Comparison of ENCODE assay signal across 8 cellular contexts in the genomic region with DNA sequence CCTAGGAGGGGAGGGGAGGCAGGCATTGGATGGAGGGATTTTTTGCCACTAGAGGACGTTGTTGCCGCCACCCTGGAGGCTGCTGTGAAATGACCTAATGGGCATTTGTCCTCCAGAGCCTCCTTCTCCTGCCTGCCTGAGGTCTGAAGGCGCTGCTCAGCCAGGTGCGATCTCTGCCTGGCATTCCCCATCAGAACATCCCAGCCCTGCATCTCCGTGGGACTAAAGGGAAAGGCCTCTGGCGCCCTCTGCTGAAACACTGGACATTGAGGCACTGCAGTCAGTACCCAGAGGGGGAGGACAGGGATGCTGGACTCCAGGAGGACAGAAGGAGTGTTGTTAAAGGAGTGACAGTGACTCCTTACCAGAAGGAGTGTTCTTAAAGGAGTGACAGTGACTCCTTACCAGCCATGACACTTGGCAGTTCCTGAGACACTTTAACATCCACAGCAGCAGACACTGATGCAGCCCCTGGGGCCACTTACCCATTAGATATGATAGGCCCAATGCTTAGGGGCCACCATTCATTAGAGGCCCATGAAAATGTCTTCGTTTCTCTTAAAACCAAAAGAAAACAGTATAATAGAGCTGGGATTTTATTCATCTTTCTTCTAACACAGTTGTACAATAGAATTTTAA. TPM values are rescaled to one million over a fixed set of nuclear protein-coding genes. Genes with fewer than 3 reads are reported as not detected.
DNase-seq lines count a peak whose midpoint lies in the region; ATAC-seq and TF ChIP-seq lines count a peak whose summit lies in the region.

No MANE protein-coding gene starts in this region.

- H3K9ac ChIP-seq in adipocyte (ENCODE audit: low read length) = no peak overlapping the region

- CTCF ChIA-PET in AG04450 (lab: Charles Lee) = interaction anchor here (0.6 kb wide), 3 partner anchors 9 to 123 kb away, joined by 3 to 4 read pairs (median 3); no protein-coding TSS in a partner anchor

- H3K36me3 ChIP-seq in adipocyte (ENCODE audit: control insufficient read depth, insufficient read depth, low read length, severe bottlenecking) = no peaks in the 10 kb centered on the region
- peaks cover 20% of the 10 kb centered on the region for H3K36me3 ChIP-seq in right atrium auricular region
- H3K36me3 ChIP-seq in sigmoid colon = peaks cover 0 to 42% (median 5%) of the 10 kb centered on the region in 4 donors

- in situ Hi-C loops in GM13977 (cut with MboI; ENCODE audit: low pct_unique_long_range_greater_than_20kb, low sequenced_read_pairs, unreplicated experiment) = no loop called here

- H3K4me3 ChIP-seq in AG04450 (ENCODE audit: low read depth, low read length) = no peak overlapping the region
- no peak overlapping the region for H3K4me3 ChIP-seq in adipocyte (ENCODE audit: low read length)
- H3K4me3 ChIP-seq in right atrium auricular region = no peak overlapping the region
- no peak overlapping the region for H3K4me3 ChIP-seq in sigmoid colon

- TF ChIP-seq EP300 in sigmoid colon (IDR thresholded peaks at IDR 0.05) = no peak

- TF ChIP-seq CTCF in AG04450 (IDR thresholded peaks at IDR 0.05; ENCODE audit: low read depth, low read length) (peak; percentile 61), GM13977 (IDR thresholded peaks at IDR 0.05; ENCODE audit: extremely low read depth, insufficient read depth, missing control alignments) (peak; percentile 67), right atrium auricular region (IDR thresholded peaks at IDR 0.05) (peak; percentile 62 to 74), sigmoid colon (IDR thresholded peaks at IDR 0.05) (peak; percentile 15 to 53 (median 47))

- 21 to 43% methylated on average over 7 of the region's 7 CpGs for WGBS in sigmoid colon, 2 donors

- H3K27ac ChIP-seq in AG04450 (ENCODE audit: low read depth, low read length) (no peak overlapping the region), right atrium auricular region (no peak overlapping the region), sigmoid colon (no peak overlapping the region)

- H3K9me3 ChIP-seq in AG04450 (ENCODE audit: control insufficient read depth, insufficient read depth, low read length) = peaks cover 4% of the 10 kb centered on the region; the same call in 1 of the 2 replicates
- H3K9me3 ChIP-seq in adipocyte (ENCODE audit: control insufficient read depth, low read length) = peaks cover 1% of the 10 kb centered on the region
- no peaks in the 10 kb centered on the region for H3K9me3 ChIP-seq in right atrium auricular region
- H3K9me3 ChIP-seq in sigmoid colon = no peaks in the 10 kb centered on the region

- no peak for TF ChIP-seq POLR2A in sigmoid colon (IDR thresholded peaks at IDR 0.05)

- no peak for ATAC-seq in GM19455 (IDR thresholded peaks at IDR 0.05; ENCODE audit: unreplicated experiment)

- no peaks in the 10 kb centered on the region for H3K4me1 ChIP-seq in adipocyte (ENCODE audit: control insufficient read depth, insufficient read depth, low read length)
- no peaks in the 10 kb centered on the region for H3K4me1 ChIP-seq in right atrium auricular region
- H3K4me1 ChIP-seq in sigmoid colon = no peaks in the 10 kb centered on the region

- POLR2A ChIA-PET in AG04450 (lab: Yijun Ruan, JAX) = no interaction called here

- intact Hi-C loops in sigmoid colon (cut with DNase I) = no loop called here

- DNase-seq in AG04450 (ENCODE audit: low read depth, low spot score) = no peak
- DNase-seq in GM13977 (ENCODE audit: low spot score) = peak; percentile 41
- peak; percentile 67 for DNase-seq in NCI-H345 treated with DMSO at 0.1 percent for 48 hours (lab: John Stamatoyannopoulos, UW; ENCODE audit: unreplicated experiment)
- peak; percentile 60 for DNase-seq in adipocyte (ENCODE audit: low read depth)
- no peak for DNase-seq in right atrium auricular region (ENCODE audit: low spot score)
- DNase-seq in sigmoid colon = peak; percentile 81
- DNase-seq in activated CD8-positive, alpha-beta memory T cell treated with anti-CD3 and anti-CD28 coated beads for 24 hours = no peak

- no peaks in the 10 kb centered on the region for H3K27me3 ChIP-seq in AG04450 (ENCODE audit: control insufficient read depth, insufficient read depth, low read length)
- H3K27me3 ChIP-seq in adipocyte (replicated peaks; ENCODE audit: control insufficient read depth, insufficient read depth, low read length) = no peaks in the 10 kb centered on the region
- no peaks in the 10 kb centered on the region for H3K27me3 ChIP-seq in right atrium auricular region
- H3K27me3 ChIP-seq in sigmoid colon = no peaks in the 10 kb centered on the region

RNA-seq across cellular contexts. Expression of a gene that starts 17.0 kb away (rescaled TPM):
- polyA plus RNA-seq in AG04450 (2011; rRNA removed) (3.7 and 5.0 TPM in 2 replicates), sigmoid colon (10 to 100 TPM in 2 of 3 donors, 1 to 10 TPM in 1; 9.9 to 23.4 (median 16.6) TPM)
- polyA minus RNA-seq in AG04450 (2011; rRNA and poly(A)+ RNA removed) = 6.7 and 8.4 TPM in 2 replicates
- total RNA-seq in right atrium auricular region (10 to 100 TPM; 21.2 to 34.3 TPM), sigmoid colon (10 to 100 TPM in 3 of 4 donors, 1 to 10 TPM in 1; 2.5 to 32.4 (median 28.5) TPM)

RNA-seq across cellular contexts. Expression of a gene that starts 59.3 kb away (rescaled TPM):
- polyA plus RNA-seq in AG04450 (2011; rRNA removed) (not detected in 2 replicates), sigmoid colon (over 10,000 TPM in 1 of 3 donors, 1,000 to 10,000 TPM in 2; 7,344 to 26,931 (median 8,536) TPM)
- not detected in 2 replicates for polyA minus RNA-seq in AG04450 (2011; rRNA and poly(A)+ RNA removed)
- total RNA-seq in right atrium auricular region (not detected), sigmoid colon (1 to 10 TPM in 1 of 4 donors, not detected in 3; 5.4 TPM)

Comparison
In these comparisons a context has a peak if more than half of its experiments do, and no peak if none do; other contexts are left out.
1. DNase-seq: peak in GM13977 (single experiment), NCI-H345 treated with DMSO at 0.1 percent for 48 hours (single experiment), adipocyte (single experiment) and sigmoid colon (single experiment); none in AG04450 (single experiment), right atrium auricular region (single experiment) and activated CD8-positive, alpha-beta memory T cell treated with anti-CD3 and anti-CD28 coated beads for 24 hours (single experiment).
2. Peak in every context shown above with its lines, with median percentiles within 50 percentile points of each other: CTCF ChIP-seq.